30 cellular contexts compared by ENCODE assay signal in genomic region chr9:98606730-98607129, GRCh38.
"Had no signal": no experiment of that assay in that cellular context is flagged by ENCODE, and none has a peak within 500 bp of the region (broad histone marks: within the 10 kb centered on the region; RNA-seq: fewer than 3 reads in every experiment).

No MANE protein-coding gene starts in this region.

- H3K9me3 Mint-ChIP-seq: activated CD4-positive, alpha-beta memory T cell treated with anti-CD3 and anti-CD28 coated beads for 36 hours; activated CD4-positive, alpha-beta T cell treated with anti-CD3 and anti-CD28 coated beads, Interleukin-2, amount 10 ng/mL, durations not matched to agents 24 days and 14 days; activated naive CD4-positive, alpha-beta T cell treated with anti-CD3 and anti-CD28 coated beads, Interleukin-2, amount 10 ng/mL, durations not matched to agents 7 days and 5 days; activated T-helper 1 cell treated with anti-CD3 and anti-CD28 coated beads, Interleukin-12 subunit alpha, Interleukin-12 subunit beta, Interleukin-2, Interleukin-4 antibody, amounts not matched to agents 30 ng/mL and 10 ng/mL and 1 ng/mL, durations not matched to agents 14 hours and 24 hours and 36 hours; activated T-helper 2 cell treated with anti-CD3 and anti-CD28 coated beads, Interferon-gamma antibody, Interleukin-2, Interleukin-4, amounts not matched to agents 10 μg/mL and 5 μg/mL and 100 μg/mL, durations not matched to agents 14 hours and 24 hours and 36 hours; effector memory CD8-positive, alpha-beta T cell had no signal

- ATAC-seq: activated CD4-positive, alpha-beta T cell treated with anti-CD3 and anti-CD28 coated beads for 36 hours; activated CD8-positive, alpha-beta memory T cell treated with anti-CD3 and anti-CD28 coated beads, Interleukin-2, amount 10 ng/mL, durations not matched to agents 7 days and 5 days; activated CD8-positive, alpha-beta T cell treated with anti-CD3 and anti-CD28 coated beads, Interleukin-2, amount 10 ng/mL, durations not matched to agents 7 days and 5 days; body of pancreas; effector memory CD8-positive, alpha-beta T cell; gastroesophageal sphincter; heart right ventricle had no signal

- H3K9me3 ChIP-seq: body of pancreas, esophagus squamous epithelium, gastroesophageal sphincter, heart right ventricle had no signal

- H3K36me3 Mint-ChIP-seq: activated CD4-positive, alpha-beta memory T cell treated with anti-CD3 and anti-CD28 coated beads for 36 hours; activated CD8-positive, alpha-beta memory T cell treated with anti-CD3 and anti-CD28 coated beads, Interleukin-2, amount 10 ng/mL, durations not matched to agents 7 days and 5 days; activated naive CD4-positive, alpha-beta T cell treated with anti-CD3 and anti-CD28 coated beads, Interleukin-2, amount 10 ng/mL, durations not matched to agents 7 days and 5 days; activated naive CD8-positive, alpha-beta T cell had no signal

- H3K4me3 Mint-ChIP-seq: activated CD4-positive, alpha-beta memory T cell treated with anti-CD3 and anti-CD28 coated beads for 36 hours; activated CD4-positive, alpha-beta T cell treated with anti-CD3 and anti-CD28 coated beads for 36 hours; activated CD4-positive, alpha-beta T cell treated with anti-CD3 and anti-CD28 coated beads, Interleukin-2, amount 10 ng/mL, durations not matched to agents 24 days and 14 days; activated CD8-positive, alpha-beta memory T cell treated with anti-CD3 and anti-CD28 coated beads, Interleukin-2, amount 10 ng/mL, durations not matched to agents 7 days and 5 days; activated CD8-positive, alpha-beta T cell treated with anti-CD3 and anti-CD28 coated beads, Interleukin-2, amount 10 ng/mL, durations not matched to agents 7 days and 5 days; activated naive CD4-positive, alpha-beta T cell treated with anti-CD3 and anti-CD28 coated beads, Interleukin-2, amount 10 ng/mL, durations not matched to agents 7 days and 5 days; activated naive CD8-positive, alpha-beta T cell; activated T-helper 1 cell treated with anti-CD3 and anti-CD28 coated beads, Interleukin-12 subunit alpha, Interleukin-12 subunit beta, Interleukin-2, Interleukin-4 antibody, amounts not matched to agents 30 ng/mL and 10 ng/mL and 1 ng/mL, durations not matched to agents 14 hours and 24 hours and 36 hours; effector memory CD8-positive, alpha-beta T cell had no signal

- H3K4me1 Mint-ChIP-seq: activated CD4-positive, alpha-beta T cell treated with anti-CD3 and anti-CD28 coated beads for 36 hours; activated CD4-positive, alpha-beta T cell treated with anti-CD3 and anti-CD28 coated beads, Interleukin-2, amount 10 ng/mL, durations not matched to agents 24 days and 14 days; activated naive CD4-positive, alpha-beta T cell treated with anti-CD3 and anti-CD28 coated beads, Interleukin-2, amount 10 ng/mL, durations not matched to agents 7 days and 5 days had no signal

- H3K27ac Mint-ChIP-seq: activated CD4-positive, alpha-beta memory T cell treated with anti-CD3 and anti-CD28 coated beads for 36 hours; activated CD4-positive, alpha-beta T cell treated with anti-CD3 and anti-CD28 coated beads for 36 hours; activated CD4-positive, alpha-beta T cell treated with anti-CD3 and anti-CD28 coated beads, Interleukin-2, amount 10 ng/mL, durations not matched to agents 24 days and 14 days; activated CD8-positive, alpha-beta memory T cell treated with anti-CD3 and anti-CD28 coated beads, Interleukin-2, amount 10 ng/mL, durations not matched to agents 7 days and 5 days; activated CD8-positive, alpha-beta T cell treated with anti-CD3 and anti-CD28 coated beads, Interleukin-2, amount 10 ng/mL, durations not matched to agents 7 days and 5 days; activated naive CD4-positive, alpha-beta T cell treated with anti-CD3 and anti-CD28 coated beads, Interleukin-2, amount 10 ng/mL, durations not matched to agents 7 days and 5 days; activated naive CD8-positive, alpha-beta T cell; activated T-helper 1 cell treated with anti-CD3 and anti-CD28 coated beads, Interleukin-12 subunit alpha, Interleukin-12 subunit beta, Interleukin-2, Interleukin-4 antibody, amounts not matched to agents 30 ng/mL and 10 ng/mL and 1 ng/mL, durations not matched to agents 14 hours and 24 hours and 36 hours; activated T-helper 2 cell treated with anti-CD3 and anti-CD28 coated beads, Interferon-gamma antibody, Interleukin-2, Interleukin-4, amounts not matched to agents 10 μg/mL and 5 μg/mL and 100 μg/mL, durations not matched to agents 14 hours and 24 hours and 36 hours; effector memory CD8-positive, alpha-beta T cell had no signal

- H3K27me3 ChIP-seq: body of pancreas, esophagus squamous epithelium had no signal

- H3K36me3 ChIP-seq: esophagus squamous epithelium, gastroesophageal sphincter, heart right ventricle had no signal

- DNase-seq: activated CD4-positive, alpha-beta memory T cell treated with anti-CD3 and anti-CD28 coated beads for 36 hours; activated CD4-positive, alpha-beta T cell treated with anti-CD3 and anti-CD28 coated beads for 36 hours; activated CD4-positive, alpha-beta T cell treated with anti-CD3 and anti-CD28 coated beads, Interleukin-2, amount 10 ng/mL, durations not matched to agents 24 days and 14 days; activated CD4-positive, CD25-positive, alpha-beta regulatory T cell; activated CD4-positive, CD25-positive, alpha-beta regulatory T cell treated with anti-CD3 and anti-CD28 coated beads, Interleukin-2, amount 50 U/mL, for 72 hours; activated CD8-positive, alpha-beta memory T cell treated with anti-CD3 and anti-CD28 coated beads, Interleukin-2, amount 10 ng/mL, durations not matched to agents 7 days and 5 days; activated CD8-positive, alpha-beta memory T cell treated with anti-CD3 and anti-CD28 coated beads, Interleukin-2, amount 50 U/mL, for 4 hours; activated CD8-positive, alpha-beta T cell treated with anti-CD3 and anti-CD28 coated beads, Interleukin-2, amount 10 ng/mL, durations not matched to agents 7 days and 5 days; activated effector memory CD4-positive, alpha-beta T cell treated with anti-CD3 and anti-CD28 coated beads, Interleukin-2, amount 50 U/mL, for 16 hours; activated naive CD4-positive, alpha-beta T cell treated with anti-CD3 and anti-CD28 coated beads, Interleukin-2, amount 10 ng/mL, durations not matched to agents 7 days and 5 days; activated T-cell treated with anti-CD3 and anti-CD28 coated beads, Interleukin-2, amount 50 U/mL, for 1 hour; activated T-cell treated with anti-CD3 and anti-CD28 coated beads, Interleukin-2, amount 50 U/mL, for 48 hours; amniotic stem cell; anterior cingulate cortex; body of pancreas; caudate nucleus; cortex of kidney; dermis blood vessel endothelial cell; effector CD4-positive, alpha-beta T cell; effector memory CD8-positive, alpha-beta T cell; esophagus squamous epithelium; foreskin melanocyte; heart right ventricle; T-helper 2 cell had no signal

- H3K4me3 ChIP-seq: body of pancreas, esophagus squamous epithelium, gastroesophageal sphincter, heart right ventricle had no signal

- H3K27ac ChIP-seq: body of pancreas, epithelial cell of prostate, esophagus squamous epithelium, gastroesophageal sphincter had no signal

- H3K4me1 ChIP-seq: body of pancreas, gastroesophageal sphincter had no signal

- FAIRE-seq: colon had no signal
